In the genomic region with DNA sequence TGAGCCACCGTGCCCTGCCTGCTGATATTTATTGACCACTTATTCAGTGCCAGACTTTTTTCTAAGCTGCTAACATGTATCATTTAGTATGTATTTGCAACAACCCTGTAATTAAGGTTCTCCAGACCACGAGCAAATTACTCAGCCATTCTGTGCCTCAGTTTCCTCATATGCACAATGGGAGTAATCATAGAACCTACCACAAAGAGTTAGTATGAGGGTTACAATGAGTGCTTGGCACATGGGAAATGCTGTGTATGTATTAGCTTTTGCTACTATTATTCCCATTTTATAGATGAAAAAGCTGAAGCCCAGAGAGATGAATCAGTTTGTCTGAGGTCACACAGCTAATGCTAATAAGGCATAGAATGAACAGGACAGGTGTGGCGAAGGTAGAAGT, we compare ENCODE assay signal across 26 cellular contexts. TPM values are rescaled to one million over a fixed set of nuclear protein-coding genes. Genes with fewer than 3 reads are reported as not detected.
A peak's percentile ranks its signal among the peaks of the same experiment; 100 is the strongest.
DNase-seq lines count a peak whose midpoint lies in the region; ATAC-seq, FAIRE-seq and TF ChIP-seq lines count a peak whose summit lies in the region.
"Had no signal": no experiment of that assay in that cellular context is flagged by ENCODE, and none has a peak within 500 bp of the region (broad histone marks: within the 10 kb centered on the region; RNA-seq: fewer than 3 reads in every experiment).

No MANE protein-coding gene starts in this region.

- peak overlapping the region; percentile 61 for H2AK9ac ChIP-seq in IMR-90 (replicated peaks; ENCODE audit: low read depth, low read length, poor library complexity)

- H3K4me3 ChIP-seq in HepG2 (replicated peaks in 1 of 3; ENCODE audit: insufficient read depth in 1 of 3, low read depth in 2 of 3, low read length in 3 of 3) = no peak overlapping the region
- no peak overlapping the region for H3K4me3 ChIP-seq in right lobe of liver
- no peak overlapping the region for H3K4me3 ChIP-seq in IMR-90 (ENCODE audit: insufficient read depth, low read depth, low read length)
- no peak overlapping the region for H3K4me3 ChIP-seq in K562
- H3K4me3 ChIP-seq in heart right ventricle = no peak overlapping the region
- H3K4me3 ChIP-seq: BLaER1, GM12878 had no signal

- H3K9ac ChIP-seq in HepG2 (ENCODE audit: insufficient read depth, low read depth, low read length) (no peak overlapping the region), IMR-90 (ENCODE audit: low read depth, low read length) (no peak overlapping the region), K562 (ENCODE audit: insufficient read depth in 1 of 2, low read depth in 2 of 2, low read length in 2 of 2) (no peak overlapping the region)
- H3K9ac ChIP-seq: BLaER1 had no signal

- H2BK5ac ChIP-seq in IMR-90 (ENCODE audit: low read depth, low read length, poor library complexity, severe bottlenecking) = no peak overlapping the region

- peaks cover 69% of the 10 kb centered on the region for H3K4me1 ChIP-seq in HepG2 (ENCODE audit: insufficient read depth, low read length)
- peaks cover 0 to 10% (median 0%) of the 10 kb centered on the region in 4 donors for H3K4me1 ChIP-seq in right lobe of liver
- peaks cover 13% of the 10 kb centered on the region for H3K4me1 ChIP-seq in IMR-90 (ENCODE audit: control insufficient read depth, insufficient read depth, low read length)
- H3K4me1 ChIP-seq in K562 (replicated peaks in 1 of 2; ENCODE audit: control insufficient read depth in 2 of 2, insufficient read depth in 2 of 2, low read length in 2 of 2) = peaks cover 28 to 45% of the 10 kb centered on the region in 2 experiments
- H3K4me1 ChIP-seq in heart right ventricle = peaks cover 0 to 52% (median 10%) of the 10 kb centered on the region in 9 donors
- H3K4me1 ChIP-seq: BE2C had no signal

- no peak overlapping the region for H2BK120ac ChIP-seq in IMR-90 (ENCODE audit: low read depth, low read length)

- no peak overlapping the region for H2BK20ac ChIP-seq in IMR-90 (ENCODE audit: low read depth, low read length)

- no peak overlapping the region for H3K23ac ChIP-seq in IMR-90 (ENCODE audit: low read depth, low read length)

- ATAC-seq in HepG2 = no peak
- ATAC-seq in right lobe of liver = no peak
- ATAC-seq in IMR-90 (ENCODE audit: low read depth) = no peak
- no peak for ATAC-seq in activated B cell treated with CpG ODN at 0.5 μM for 24 hours (ENCODE audit: low read depth)
- ATAC-seq in K562 = no peak
- no peak for ATAC-seq in heart right ventricle
- ATAC-seq: GM12878 had no signal

- POLR2A ChIA-PET in HepG2 (lab: Yijun Ruan, JAX) (interaction anchor here (1.3 kb wide), 1 partner anchor 16 kb away, joined by 3 read pairs; no protein-coding TSS in a partner anchor), IMR-90 (lab: Charles Lee; ENCODE audit: unreplicated experiment) (no interaction called here), activated B cell treated with CpG ODN at 0.5 μM for 24 hours (lab: Charles Lee) (interaction anchor here (1.0 to 2.9 kb wide), 3 partner anchors 9 to 20 kb away, joined by 4 to 15 read pairs (median 7); a partner anchor contains a TSS), K562 (lab: Yijun Ruan, JAX) (interaction anchor here (0.5 kb wide), 1 partner anchor 115 kb away, joined by 3 read pairs; no protein-coding TSS in a partner anchor)

- H3K27me3 ChIP-seq in HepG2 (ENCODE audit: control insufficient read depth in 1 of 2, insufficient read depth in 2 of 2, low read length in 2 of 2) (no peaks in the 10 kb centered on the region), right lobe of liver (no peaks in the 10 kb centered on the region), IMR-90 (ENCODE audit: control insufficient read depth, insufficient read depth, low read length) (peaks cover 5% of the 10 kb centered on the region; the same call in 1 of the 2 replicates), K562 (ENCODE audit: control insufficient read depth in 2 of 2, insufficient read depth in 2 of 2, low read length in 2 of 2) (no peaks in the 10 kb centered on the region), heart right ventricle (no peaks in the 10 kb centered on the region)
- H3K27me3 ChIP-seq: BE2C, BLaER1 had no signal

- peaks cover 73% of the 10 kb centered on the region for H3K4me1 Mint-ChIP-seq in activated B cell treated with CpG ODN at 0.5 μM for 24 hours
- H3K4me1 Mint-ChIP-seq in nephron progenitor cell = peaks cover 18% of the 10 kb centered on the region

- H3K27ac ChIP-seq in HepG2 (ENCODE audit: extremely low read length, insufficient read depth, low read length) (no peak overlapping the region), right lobe of liver (no peak overlapping the region), IMR-90 (ENCODE audit: insufficient read depth, low read length) (no peak overlapping the region), K562 (ENCODE audit: extremely low read depth, low read depth, low read length) (no peak overlapping the region), heart right ventricle (no peak overlapping the region)
- H3K27ac ChIP-seq: 22Rv1, BLaER1 had no signal

- dilution Hi-C loops in IMR-90 (cut with HindIII; ENCODE audit: low sequenced_read_pairs, unreplicated experiment) = no loop called here

- H3K36me3 Mint-ChIP-seq in activated B cell treated with CpG ODN at 0.5 μM for 24 hours (ENCODE audit: low read depth) (no peaks in the 10 kb centered on the region), nephron progenitor cell (ENCODE audit: low read depth) (no peaks in the 10 kb centered on the region)
- H3K36me3 Mint-ChIP-seq: CD4-positive, alpha-beta memory T cell; CD8-positive, alpha-beta memory T cell had no signal

- TF ChIP-seq RAD21 in HepG2 (CRISPR knock-in tag; IDR thresholded peaks at IDR 0.05) (no peak), IMR-90 (IDR thresholded peaks at IDR 0.05; ENCODE audit: low read length) (no peak), K562 (CRISPR knock-in tag; conservative IDR thresholded peaks at IDR 0.05 in 1 of 2, IDR thresholded peaks at IDR 0.05 in 1 of 2) (no peak)

- H2AFZ ChIP-seq in HepG2 (ENCODE audit: low read length) (no peak overlapping the region), IMR-90 (replicated peaks; ENCODE audit: low read length, poor library complexity) (no peak overlapping the region), K562 (ENCODE audit: low read depth, low read length) (no peak overlapping the region)

- TF ChIP-seq EP300 in HepG2 (IDR thresholded peaks at IDR 0.05; ENCODE audit: low read depth in 2 of 2, low read length in 2 of 2) (no peak), HepG2 (CRISPR knock-in tag; IDR thresholded peaks at IDR 0.05; ENCODE audit: borderline replicate concordance) (no peak), K562 (IDR thresholded peaks at IDR 0.05; ENCODE audit: low read length) (no peak)

- no peak overlapping the region for H4K5ac ChIP-seq in IMR-90 (ENCODE audit: low read depth, low read length)

- 27% methylated on average over 3 of the region's 3 CpGs for WGBS in HepG2 (ENCODE audit: low lambda C conversion rate)
- WGBS in right lobe of liver (ENCODE audit: insufficient coverage, low coverage, low lambda C conversion rate, missing lambda C conversion rate) = 57% methylated on average over 3 of the region's 3 CpGs
- no CpG with 5 or more reads among the region's 3 CpGs for WGBS in IMR-90 (ENCODE audit: extremely low coverage in 2 of 2, insufficient read length in 1 of 2), 2 experiments
- WGBS in K562 (ENCODE audit: insufficient coverage, low coverage, missing lambda C conversion rate) = 80% methylated on average over 3 of the region's 3 CpGs
- 92% methylated on average over 3 of the region's 3 CpGs for WGBS in heart right ventricle, 2 donors

- in situ Hi-C loops in HepG2 (cut with HindIII; ENCODE audit: extremely low pct_ligation_motif_present, low pct_unique_long_range_greater_than_20kb) (no loop called here), IMR-90 (cut with MboI; ENCODE audit: low sequenced_read_pairs) (no loop called here), K562 (cut with MboI) (no loop called here), GM13977 (cut with MboI; ENCODE audit: low pct_unique_long_range_greater_than_20kb, low sequenced_read_pairs, unreplicated experiment) (no loop called here)

- no peaks in the 10 kb centered on the region for H3K9me3 ChIP-seq in HepG2 (ENCODE audit: low read length)
- no peaks in the 10 kb centered on the region for H3K9me3 ChIP-seq in right lobe of liver
- H3K9me3 ChIP-seq in IMR-90 (ENCODE audit: control insufficient read depth, insufficient read depth, low read length) = no peaks in the 10 kb centered on the region
- H3K9me3 ChIP-seq in K562 (replicated peaks; ENCODE audit: control insufficient read depth, insufficient read depth, low read depth, low read length) = no peaks in the 10 kb centered on the region
- no peaks in the 10 kb centered on the region for H3K9me3 ChIP-seq in heart right ventricle
- H3K9me3 ChIP-seq: BE2C, BLaER1 had no signal

- H3K79me2 ChIP-seq in HepG2 (ENCODE audit: insufficient read depth, low read length) (no peaks in the 10 kb centered on the region), K562 (ENCODE audit: control insufficient read depth, insufficient read depth, low read length) (no peaks in the 10 kb centered on the region)

- H3K27ac Mint-ChIP-seq in activated B cell treated with CpG ODN at 0.5 μM for 24 hours (peak overlapping the region; percentile 18), nephron progenitor cell (no peak overlapping the region)
- H3K27ac Mint-ChIP-seq: CD4-positive, CD25-positive, alpha-beta regulatory T cell had no signal

- no peaks in the 10 kb centered on the region for H3K36me3 ChIP-seq in HepG2 (replicated peaks in 1 of 2; ENCODE audit: control insufficient read depth in 1 of 2, insufficient read depth in 2 of 2, low read length in 2 of 2)
- H3K36me3 ChIP-seq in right lobe of liver = no peaks in the 10 kb centered on the region
- H3K36me3 ChIP-seq in IMR-90 (ENCODE audit: control insufficient read depth, insufficient read depth, low read length) = no peaks in the 10 kb centered on the region
- H3K36me3 ChIP-seq in K562 (ENCODE audit: control insufficient read depth, insufficient read depth, low read length) = no peaks in the 10 kb centered on the region
- H3K36me3 ChIP-seq in heart right ventricle = no peaks in the 10 kb centered on the region
- H3K36me3 ChIP-seq: BE2C, BLaER1 had no signal

- no peaks in the 10 kb centered on the region for H3K79me1 ChIP-seq in IMR-90 (ENCODE audit: low read depth in 1 of 2, low read length in 2 of 2)

- H3K27me3 Mint-ChIP-seq in activated B cell treated with CpG ODN at 0.5 μM for 24 hours (no peaks in the 10 kb centered on the region), nephron progenitor cell (ENCODE audit: low read depth, poor library complexity) (peaks cover 2% of the 10 kb centered on the region)

- CTCF ChIA-PET in HepG2 (lab: Yijun Ruan, JAX; ENCODE audit: low intra/inter-chr PET ratio, low total read pairs) (no interaction called here), IMR-90 (lab: Yijun Ruan, JAX) (no interaction called here), activated B cell treated with CpG ODN at 0.5 μM for 24 hours (lab: Charles Lee) (no interaction called here), K562 (lab: Yijun Ruan, JAX; ENCODE audit: low intra/inter-chr PET ratio) (no interaction called here)

- FAIRE-seq in HepG2 (lab: Jason Lieb, UNC) (no peak), K562 (lab: Jason Lieb, UNC) (no peak)
- FAIRE-seq: GM12878, GM12892 had no signal

- H3K18ac ChIP-seq in IMR-90 (ENCODE audit: low read depth, low read length) = no peak overlapping the region

- peaks cover 18% of the 10 kb centered on the region for H3K9me1 ChIP-seq in IMR-90 (ENCODE audit: insufficient read depth, low read length)
- H3K9me1 ChIP-seq in K562 (ENCODE audit: control insufficient read depth, insufficient read depth, low read length) = no peaks in the 10 kb centered on the region

- DNase-seq in HepG2 (ENCODE audit: low spot score) (no peak), right lobe of liver (no peak), IMR-90 (no peak), activated B cell treated with CpG ODN at 0.5 μM for 24 hours (no peak), K562 (ENCODE audit: extremely low read depth in 1 of 4, low spot score in 3 of 4) (no peak), GM13977 (ENCODE audit: low spot score) (no peak), heart right ventricle (no peak), nephron progenitor cell (no peak)
- DNase-seq: ACHN; BE2C; C1 segment of cervical spinal cord; CD4-positive, alpha-beta memory T cell; CD4-positive, CD25-positive, alpha-beta regulatory T cell; CD8-positive, alpha-beta memory T cell; COR-L47; DMS 273 treated with DMSO at 0.1 percent for 48 hours; DMS153; DMS53; DMS79; DND-41; GDM1 had no signal

- no TSS peak for BruUV-seq in HepG2 (replicated peaks; lab: Mats Ljungman, UMichigan)
- no TSS peak for BruUV-seq in IMR-90 (replicated peaks; lab: Mats Ljungman, UMichigan)
- BruUV-seq in K562 (replicated peaks; lab: Mats Ljungman, UMichigan) = no TSS peak

- H3K56ac ChIP-seq in IMR-90 (ENCODE audit: extremely low read depth, insufficient read depth, low read length) = no peak overlapping the region

- H4K20me1 ChIP-seq in HepG2 (ENCODE audit: insufficient read depth, low read length) (no peaks in the 10 kb centered on the region), IMR-90 (ENCODE audit: insufficient read depth, low read length) (no peaks in the 10 kb centered on the region), K562 (replicated peaks; ENCODE audit: control insufficient read depth, insufficient read depth, low read length) (no peaks in the 10 kb centered on the region)
- H4K20me1 ChIP-seq: BLaER1 had no signal

- H4K91ac ChIP-seq in IMR-90 (ENCODE audit: insufficient read depth, low read depth, low read length) = 0 out of 2 replicates have a peak overlapping the region, but pooled peaks have one; percentile 21

- intact Hi-C loops in HepG2 (cut with micrococcal nuclease; ENCODE audit: unreplicated experiment) (no loop called here), right lobe of liver (cut with DNase I) (no loop called here), IMR-90 (cut with micrococcal nuclease) (no loop called here), activated B cell treated with CpG ODN at 0.5 μM for 24 hours (cut with micrococcal nuclease) (loop anchor here (1.0 kb wide), 1 partner anchor 8 kb away; no protein-coding TSS in a partner anchor), K562 (cut with micrococcal nuclease) (no loop called here), heart right ventricle (cut with DNase I) (no loop called here)

- TF ChIP-seq CTCF in HepG2 (CRISPR knock-in tag; IDR thresholded peaks at IDR 0.05) (no peak), right lobe of liver (IDR thresholded peaks at IDR 0.05) (no peak), IMR-90 (conservative IDR thresholded peaks at IDR 0.05; ENCODE audit: low read depth, low read length) (no peak), activated B cell treated with CpG ODN at 0.5 μM for 24 hours (IDR thresholded peaks at IDR 0.05) (no peak), K562 (IDR thresholded peaks at IDR 0.05 in 2 of 3, conservative IDR thresholded peaks at IDR 0.05 in 1 of 3; ENCODE audit: insufficient read depth in 2 of 3, low read depth in 1 of 3, low read length in 3 of 3) (no peak), GM13977 (IDR thresholded peaks at IDR 0.05; ENCODE audit: extremely low read depth, insufficient read depth, missing control alignments) (no peak), heart right ventricle (IDR thresholded peaks at IDR 0.05) (no peak), nephron progenitor cell (IDR thresholded peaks at IDR 0.05) (no peak)

- TF ChIP-seq POLR2A in HepG2 (IDR thresholded peaks at IDR 0.05; ENCODE audit: insufficient read depth in 1 of 2, low read depth in 2 of 2, low read length in 2 of 2) (no peak), right lobe of liver (IDR thresholded peaks at IDR 0.05) (no peak), IMR-90 (IDR thresholded peaks at IDR 0.05; ENCODE audit: low read depth, low read length) (no peak), K562 (conservative IDR thresholded peaks at IDR 0.05) (no peak)

- no peak overlapping the region for H2BK15ac ChIP-seq in IMR-90 (ENCODE audit: low read depth, low read length)

- H3K4ac ChIP-seq in IMR-90 (ENCODE audit: low read depth, low read length) = no peak overlapping the region

- H3K4me2 ChIP-seq in HepG2 (ENCODE audit: low read depth, low read length) = no peak overlapping the region
- no peak overlapping the region for H3K4me2 ChIP-seq in IMR-90 (ENCODE audit: low read depth, low read length)
- no peak overlapping the region for H3K4me2 ChIP-seq in K562 (ENCODE audit: insufficient read depth, low read length)
- H3K4me2 ChIP-seq: BLaER1 had no signal

- H3K9me3 Mint-ChIP-seq in activated B cell treated with CpG ODN at 0.5 μM for 24 hours (no peaks in the 10 kb centered on the region), nephron progenitor cell (no peaks in the 10 kb centered on the region)
- H3K9me3 Mint-ChIP-seq: CD4-positive, alpha-beta memory T cell; CD4-positive, CD25-positive, alpha-beta regulatory T cell; CD8-positive, alpha-beta memory T cell had no signal

- H4K8ac ChIP-seq in IMR-90 (ENCODE audit: low read depth in 2 of 2, low read length in 2 of 2) = no peak overlapping the region

- no peak overlapping the region for H3K14ac ChIP-seq in IMR-90 (replicated peaks; ENCODE audit: low read depth, low read length)

- no peak overlapping the region for H3K4me3 Mint-ChIP-seq in activated B cell treated with CpG ODN at 0.5 μM for 24 hours
- no peak overlapping the region for H3K4me3 Mint-ChIP-seq in nephron progenitor cell
- H3K4me3 Mint-ChIP-seq: CD14-positive monocyte; CD4-positive, alpha-beta memory T cell; CD4-positive, CD25-positive, alpha-beta regulatory T cell; CD8-positive, alpha-beta memory T cell had no signal

- no peak overlapping the region for H2AK5ac ChIP-seq in IMR-90 (ENCODE audit: low read depth, low read length)

RNA-seq across cellular contexts. Expression of a gene that starts 20.0 kb away (rescaled TPM):
- 2.6 and 7.4 TPM in 2 replicates for total RNA-seq in HepG2 (2016; rRNA removed; fragmentation: Illumina TruSeq; extraction: Trizol)
- 1.6 TPM in 2 replicates for total RNA-seq in HepG2 (2016; cell fraction: cytosol; rRNA removed; fragmentation: Illumina TruSeq; extraction: Trizol; ENCODE audit: low read depth)
- total RNA-seq in HepG2 (2016; cell fraction: insoluble cytoplasmic fraction; rRNA removed; fragmentation: Illumina TruSeq; extraction: Trizol) = 2.1 and 7.4 TPM in 2 replicates
- total RNA-seq in HepG2 (2016; cell fraction: membrane; rRNA removed; fragmentation: Illumina TruSeq; extraction: Trizol) = 2.2 and 2.6 TPM in 2 replicates
- total RNA-seq in HepG2 (2016; cell fraction: nucleus; rRNA removed; fragmentation: Illumina TruSeq; extraction: Trizol) = 13.8 and 19.0 TPM in 2 replicates
- polyA plus RNA-seq in HepG2 (2011; rRNA removed) = 4.1 and 4.7 TPM in 2 replicates
- 1.4 and 1.8 TPM in 2 replicates for polyA plus RNA-seq in HepG2 (2011; cell fraction: cytosol; rRNA removed)
- 17.3 and 20.8 TPM in 2 replicates for polyA plus RNA-seq in HepG2 (2011; cell fraction: nucleus; rRNA removed)
- 5.9 and 6.1 TPM in 2 replicates for polyA plus RNA-seq in HepG2 (2012)
- polyA plus RNA-seq in HepG2 (2016; cell fraction: cytosol; fragmentation: Illumina TruSeq; extraction: Trizol; ENCODE audit: low read depth) = 0.68 and 0.75 TPM in 2 replicates
- polyA plus RNA-seq in HepG2 (2016; cell fraction: insoluble cytoplasmic fraction; fragmentation: Illumina TruSeq; extraction: Trizol; ENCODE audit: low read depth) = 1.7 and 2.2 TPM in 2 replicates
- polyA plus RNA-seq in HepG2 (2016; cell fraction: membrane; fragmentation: Illumina TruSeq; extraction: Trizol; ENCODE audit: low read depth) = 1.2 and 1.5 TPM in 2 replicates
- polyA plus RNA-seq in HepG2 (2016; cell fraction: nucleus; fragmentation: Illumina TruSeq; extraction: Trizol; ENCODE audit: insufficient read depth, low read depth) = 21.2 and 22.1 TPM in 2 replicates
- polyA minus RNA-seq in HepG2 (2011; rRNA and poly(A)+ RNA removed; ENCODE audit: low replicate concordance) = 25.8 and 28.2 TPM in 2 replicates
- polyA minus RNA-seq in HepG2 (2011; cell fraction: cytosol; rRNA and poly(A)+ RNA removed) = 0.88 and 2.2 TPM in 2 replicates
- polyA minus RNA-seq in HepG2 (2011; cell fraction: nucleus; rRNA and poly(A)+ RNA removed) = 26.4 and 27.8 TPM in 2 replicates
- total RNA-seq in right lobe of liver = 10 to 100 TPM in 3 of 6 experiments, 1 to 10 TPM in 3; 6.8 to 10.6 (median 9.6) TPM
- 3.6 and 5.0 TPM in 2 replicates for total RNA-seq in IMR-90 (2012; rRNA removed)
- polyA plus RNA-seq in IMR-90 (2012; rRNA removed) = 4.0 and 4.1 TPM in 2 replicates
- 1.5 and 2.1 TPM in 2 replicates for polyA plus RNA-seq in IMR-90 (2012; cell fraction: cytosol; rRNA removed)
- polyA plus RNA-seq in IMR-90 (2012; cell fraction: nucleus; rRNA removed; ENCODE audit: low replicate concordance) = 17.0 and 18.2 TPM in 2 replicates
- total RNA-seq in activated B cell treated with CpG ODN at 0.5 μM for 24 hours = 49.2 and 65.7 TPM in 2 replicates
- total RNA-seq in K562 (2011; cell fraction: chromatin; rRNA removed; ENCODE audit: low replicate concordance) = 30.2 and 34.7 TPM in 2 replicates
- 26.8 and 36.1 TPM in 2 replicates for total RNA-seq in K562 (2011; cell fraction: nucleolus; rRNA removed)
- total RNA-seq in K562 (2011; cell fraction: nucleoplasm; rRNA removed) = 19.1 and 25.0 TPM in 2 replicates
- total RNA-seq in K562 (2014; rRNA removed) = 5.0 and 11.7 TPM in 2 replicates
- 4.9 and 5.9 TPM in 2 replicates for total RNA-seq in K562 (2014; rRNA removed; fragmentation: Illumina TruSeq; extraction: Trizol)
- 4.9 and 9.7 TPM in 2 replicates for total RNA-seq in K562 (2015; rRNA removed; fragmentation: Illumina TruSeq; extraction: Trizol)
- total RNA-seq in K562 (2021) = 8.0 and 8.8 TPM in 2 replicates
- polyA plus RNA-seq in K562 (2011; rRNA removed) = 2.9 and 4.4 TPM in 2 replicates
- 2.6 TPM in 2 replicates for polyA plus RNA-seq in K562 (2011; cell fraction: cytosol; rRNA removed)
- polyA plus RNA-seq in K562 (2011; cell fraction: nucleus; rRNA removed) = 16.6 and 24.2 TPM in 2 replicates
- polyA plus RNA-seq in K562 (2012) = 5.3 and 9.7 TPM in 2 replicates
- 5.7 and 6.3 TPM in 2 replicates for polyA plus RNA-seq in K562 (2014; fragmentation: Illumina TruSeq; extraction: Trizol)
- under 1 TPM; 0.56 to 0.76 TPM for polyA plus RNA-seq in K562 (2014; fragmentation: Nextera tagmentation; extraction: Ambion mirVana)
- polyA plus RNA-seq in K562 (2014; rRNA removed) = 4.7 and 5.4 TPM in 2 replicates
- polyA minus RNA-seq in K562 (2011; rRNA and poly(A)+ RNA removed) = 16.2 and 17.9 TPM in 2 replicates
- 1.8 and 3.2 TPM in 2 replicates for polyA minus RNA-seq in K562 (2011; cell fraction: cytosol; rRNA and poly(A)+ RNA removed)
- polyA minus RNA-seq in K562 (2011; cell fraction: nucleus; rRNA and poly(A)+ RNA removed) = 17.5 and 25.3 TPM in 2 replicates
- 1 to 10 TPM; 5.5 to 8.7 (median 6.9) TPM for total RNA-seq in heart right ventricle
- 1 to 10 TPM; 3.3 to 7.4 TPM for polyA plus RNA-seq in heart right ventricle
